Comparison of ENCODE assay signal across 24 cellular contexts in the genomic region with DNA sequence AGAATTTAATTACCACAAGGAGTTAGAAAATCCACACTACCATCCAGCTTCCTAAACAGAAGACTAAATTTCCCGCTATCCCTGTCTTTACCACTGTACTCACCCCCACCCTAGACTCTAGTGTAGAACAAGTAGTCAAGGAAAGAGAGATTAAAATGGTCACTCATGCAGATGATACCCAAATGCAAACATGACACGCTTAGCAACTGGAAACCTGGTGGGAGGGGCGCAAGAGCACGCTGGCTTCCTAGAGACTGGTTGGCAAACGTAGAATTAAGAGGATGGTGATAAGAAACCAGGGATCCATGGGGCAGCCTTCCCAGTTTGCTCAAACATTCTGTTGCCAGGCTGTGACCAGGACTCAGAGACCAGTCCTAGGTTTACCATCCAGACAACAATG. TPM values are rescaled to one million over a fixed set of nuclear protein-coding genes. Genes with fewer than 3 reads are reported as not detected.
A peak's percentile ranks its signal among the peaks of the same experiment; 100 is the strongest.
DNase-seq lines count a peak whose midpoint lies in the region; ATAC-seq and TF ChIP-seq lines count a peak whose summit lies in the region.
"Had no signal": no experiment of that assay in that cellular context is flagged by ENCODE, and none has a peak within 500 bp of the region (broad histone marks: within the 10 kb centered on the region; RNA-seq: fewer than 3 reads in every experiment).

No MANE protein-coding gene starts in this region.

- H3K36me3 Mint-ChIP-seq in progenitor cell of endocrine pancreas (ENCODE audit: insufficient read depth), result peaks cover 8% of the 10 kb centered on the region
- H3K36me3 Mint-ChIP-seq: natural killer cell treated with Interleukin-12 subunit alpha and Interleukin-12 subunit beta and Interleukin-15 and Interleukin-18, amount 100 ng/mL, for 72 hours had no signal

- peak; percentile 38 to 69 for ATAC-seq in left cardiac atrium
- ATAC-seq: activated CD8-positive, alpha-beta T cell treated with anti-CD3 and anti-CD28 coated beads for 36 hours; natural killer cell treated with Interleukin-12 subunit alpha and Interleukin-12 subunit beta and Interleukin-15 and Interleukin-18, amount 100 ng/mL, for 72 hours had no signal

- no peaks in the 10 kb centered on the region for H3K9me3 Mint-ChIP-seq in progenitor cell of endocrine pancreas (ENCODE audit: low read depth)
- H3K9me3 Mint-ChIP-seq: activated CD8-positive, alpha-beta T cell treated with anti-CD3 and anti-CD28 coated beads for 36 hours; activated naive CD4-positive, alpha-beta T cell treated with anti-CD3 and anti-CD28 coated beads for 36 hours; activated T-cell treated with anti-CD3 and anti-CD28 coated beads, Interleukin-2, amount 50 U/mL, for 24 hours; natural killer cell treated with Interleukin-12 subunit alpha and Interleukin-12 subunit beta and Interleukin-15 and Interleukin-18, amount 100 ng/mL, for 72 hours had no signal

- DNase-seq in NCI-H2171 treated with DMSO at 0.1 percent for 48 hours (lab: John Stamatoyannopoulos, UW) (peak; percentile 59), NCI-H2171 (lab: John Stamatoyannopoulos, UW) (no peak), NCI-H2196 treated with DMSO at 0.1 percent for 48 hours (lab: John Stamatoyannopoulos, UW; ENCODE audit: unreplicated experiment) (peak; percentile 59), left cardiac atrium (no peak), progenitor cell of endocrine pancreas (ENCODE audit: low spot score, unreplicated experiment) (no peak), superior temporal gyrus (ENCODE audit: extremely low spot score) (no peak), C1 segment of cervical spinal cord (lab: John Stamatoyannopoulos, UW) (no peak), EL (no peak)
- DNase-seq: 8988T; activated CD8-positive, alpha-beta T cell treated with anti-CD3 and anti-CD28 coated beads for 36 hours; activated naive CD4-positive, alpha-beta T cell treated with anti-CD3 and anti-CD28 coated beads for 36 hours; activated T-cell treated with anti-CD3 and anti-CD28 coated beads, Interleukin-2, amount 50 U/mL, for 24 hours; aorta; BE2C; foreskin melanocyte; midbrain; NCI-H1105; NCI-H446; posterior cingulate gyrus; stimulated activated CD4-positive, alpha-beta T cell treated with anti-CD3 and anti-CD28 coated beads, Interleukin-4, amount 100 ng/mL, for 24 hours; stomach; upper lobe of left lung had no signal

- no peaks in the 10 kb centered on the region for H3K27me3 Mint-ChIP-seq in progenitor cell of endocrine pancreas
- H3K27me3 Mint-ChIP-seq: activated CD8-positive, alpha-beta T cell treated with anti-CD3 and anti-CD28 coated beads for 36 hours; activated T-cell treated with anti-CD3 and anti-CD28 coated beads, Interleukin-2, amount 50 U/mL, for 24 hours; natural killer cell treated with Interleukin-12 subunit alpha and Interleukin-12 subunit beta and Interleukin-15 and Interleukin-18, amount 100 ng/mL, for 72 hours had no signal

- H3K27ac Mint-ChIP-seq in progenitor cell of endocrine pancreas, result peak overlapping the region; percentile 85
- H3K27ac Mint-ChIP-seq: activated CD8-positive, alpha-beta T cell treated with anti-CD3 and anti-CD28 coated beads for 36 hours; activated naive CD4-positive, alpha-beta T cell treated with anti-CD3 and anti-CD28 coated beads for 36 hours; activated T-cell treated with anti-CD3 and anti-CD28 coated beads, Interleukin-2, amount 50 U/mL, for 24 hours; natural killer cell treated with Interleukin-12 subunit alpha and Interleukin-12 subunit beta and Interleukin-15 and Interleukin-18, amount 100 ng/mL, for 72 hours had no signal

- intact Hi-C loops in left cardiac atrium (cut with DNase I), result no loop called here

- peaks cover 24% of the 10 kb centered on the region for H3K4me1 Mint-ChIP-seq in progenitor cell of endocrine pancreas (ENCODE audit: low read depth)

- H3K4me3 Mint-ChIP-seq in progenitor cell of endocrine pancreas (ENCODE audit: low read depth), result no peak overlapping the region
- H3K4me3 Mint-ChIP-seq: activated CD8-positive, alpha-beta T cell treated with anti-CD3 and anti-CD28 coated beads for 36 hours; activated naive CD4-positive, alpha-beta T cell treated with anti-CD3 and anti-CD28 coated beads for 36 hours; activated T-cell treated with anti-CD3 and anti-CD28 coated beads, Interleukin-2, amount 50 U/mL, for 24 hours; natural killer cell treated with Interleukin-12 subunit alpha and Interleukin-12 subunit beta and Interleukin-15 and Interleukin-18, amount 100 ng/mL, for 72 hours had no signal

- TF ChIP-seq CTCF in progenitor cell of endocrine pancreas (IDR thresholded peaks at IDR 0.05; ENCODE audit: unreplicated experiment), result no peak

RNA-seq across cellular contexts. Expression of gene LDLRAD1, which starts 9.9 kb away (rescaled TPM):
- total RNA-seq in left cardiac atrium (not detected), progenitor cell of endocrine pancreas (0.20 and 0.84 TPM in 2 replicates)
- total RNA-seq: activated CD8-positive, alpha-beta T cell treated with anti-CD3 and anti-CD28 coated beads for 36 hours; activated naive CD4-positive, alpha-beta T cell treated with anti-CD3 and anti-CD28 coated beads for 36 hours; aorta; LHCN-M2; natural killer cell treated with Interleukin-12 subunit alpha and Interleukin-12 subunit beta and Interleukin-15 and Interleukin-18, amount 100 ng/mL, for 72 hours; stomach had no signal

RNA-seq across cellular contexts. Expression of gene TMEM59, which starts 25.2 kb away (rescaled TPM):
- 100 to 1,000 TPM; 324 to 335 TPM for total RNA-seq in left cardiac atrium
- 196 and 205 TPM in 2 replicates for total RNA-seq in progenitor cell of endocrine pancreas

RNA-seq across cellular contexts. Expression of gene TCEANC2, which starts 25.6 kb away (rescaled TPM):
- total RNA-seq in left cardiac atrium (1 to 10 TPM; 2.6 to 5.3 TPM), progenitor cell of endocrine pancreas (6.5 and 6.7 TPM in 2 replicates)

Comparison
In these comparisons a context has a peak if more than half of its experiments do, and no peak if none do; other contexts are left out.
1. DNase-seq: peak in NCI-H2171 treated with DMSO at 0.1 percent for 48 hours (single experiment) and NCI-H2196 treated with DMSO at 0.1 percent for 48 hours (single experiment); none in NCI-H2171 (single experiment), left cardiac atrium (single experiment), progenitor cell of endocrine pancreas (single experiment), superior temporal gyrus (single experiment), C1 segment of cervical spinal cord (0 of 14) and EL (single experiment).